In the genomic region with DNA sequence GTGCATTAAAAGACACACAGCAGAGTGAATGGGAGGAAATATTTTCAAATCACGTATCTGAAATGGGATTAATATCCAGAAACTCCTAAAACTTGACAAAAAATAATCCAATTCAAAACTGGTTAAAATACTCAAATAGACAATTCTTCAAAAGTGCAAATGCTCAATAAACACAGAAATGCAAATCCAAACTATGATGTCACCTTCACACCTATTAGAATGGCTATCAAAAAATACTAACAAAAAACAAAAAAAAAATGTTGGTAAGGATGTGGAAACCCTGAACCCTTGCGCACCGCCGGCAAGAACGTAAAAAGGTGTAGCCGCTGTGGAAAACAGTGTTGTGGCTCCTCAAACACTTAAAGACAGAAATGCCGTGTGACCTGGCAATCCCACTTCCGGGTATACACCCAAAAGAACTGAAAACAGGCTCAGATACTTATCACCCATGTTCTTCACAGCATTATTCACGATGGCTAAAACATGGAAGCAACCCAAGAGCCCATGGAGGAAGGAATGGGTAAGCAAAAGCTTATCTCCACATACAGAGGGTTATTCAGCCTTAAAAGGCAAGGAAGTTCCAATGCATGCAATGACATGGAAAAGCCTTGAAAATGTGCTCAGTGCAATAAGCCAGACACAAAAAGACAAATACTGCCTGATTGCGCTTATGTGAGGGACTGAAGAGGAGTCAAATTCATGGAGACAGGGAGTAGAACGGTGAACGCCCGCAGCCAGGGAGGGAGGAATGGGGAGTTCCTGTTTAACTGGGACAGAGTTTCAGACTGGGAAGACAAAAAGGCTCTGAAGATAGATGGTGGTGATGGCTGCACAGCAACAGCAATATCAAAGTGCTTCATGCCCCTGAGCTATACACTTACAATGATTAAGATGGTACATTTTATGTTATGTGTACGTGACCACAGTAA, we compare ENCODE assay signal across 12 cellular contexts. TPM values are rescaled to one million over a fixed set of nuclear protein-coding genes. Genes with fewer than 3 reads are reported as not detected.
DNase-seq lines count a peak whose midpoint lies in the region; ATAC-seq and TF ChIP-seq lines count a peak whose summit lies in the region.
"Had no signal": no experiment of that assay in that cellular context is flagged by ENCODE, and none has a peak within 500 bp of the region (broad histone marks: within the 10 kb centered on the region; RNA-seq: fewer than 3 reads in every experiment).

No MANE protein-coding gene starts in this region.

- POLR2A ChIA-PET in CD8-positive, alpha-beta T cell (lab: Charles Lee) = interaction anchor here (1.3 kb wide), 1 partner anchor 18 kb away, joined by 3 read pairs; no protein-coding TSS in a partner anchor

- DNase-seq in CD8-positive, alpha-beta T cell = peak in 6 of 7 experiments; percentile 30 to 80 (median 54)
- peak; percentile 46 for DNase-seq in T-helper 2 cell treated with Interferon-gamma antibody and Interleukin-4, amounts not matched to agents 5 μg/mL and 100 μg/mL, for 36 hours (ENCODE audit: low spot score)
- DNase-seq in activated naive CD8-positive, alpha-beta T cell treated with anti-CD3 and anti-CD28 coated beads for 36 hours = peak; percentile 36
- DNase-seq in naive B cell (no peak), epidermal melanocyte (ENCODE audit: insufficient read length, low spot score) (no peak), superior temporal gyrus (ENCODE audit: extremely low spot score) (no peak)
- DNase-seq: C1 segment of cervical spinal cord, NCI-H1694 treated with DMSO at 0.1 percent for 48 hours, psoas muscle, transverse colon had no signal

- TF ChIP-seq CTCF in CD8-positive, alpha-beta T cell (IDR thresholded peaks at IDR 0.05) = no peak

- H3K9me3 ChIP-seq in CD8-positive, alpha-beta T cell (ENCODE audit: low read length) = no peaks in the 10 kb centered on the region
- H3K9me3 ChIP-seq: psoas muscle, transverse colon had no signal

- no peaks in the 10 kb centered on the region for H3K27me3 Mint-ChIP-seq in CD8-positive, alpha-beta T cell (ENCODE audit: low read depth)
- no peaks in the 10 kb centered on the region for H3K27me3 Mint-ChIP-seq in T-helper 2 cell treated with Interferon-gamma antibody and Interleukin-4, amounts not matched to agents 5 μg/mL and 100 μg/mL, for 36 hours (ENCODE audit: low read depth)
- H3K27me3 Mint-ChIP-seq in activated naive CD8-positive, alpha-beta T cell treated with anti-CD3 and anti-CD28 coated beads for 36 hours = no peaks in the 10 kb centered on the region
- H3K27me3 Mint-ChIP-seq in naive B cell = no peaks in the 10 kb centered on the region

- H3K27me3 ChIP-seq in CD8-positive, alpha-beta T cell (ENCODE audit: insufficient read depth, low read length) = no peaks in the 10 kb centered on the region
- H3K27me3 ChIP-seq: transverse colon had no signal

- H3K4me3 Mint-ChIP-seq in CD8-positive, alpha-beta T cell = peak overlapping the region; percentile 49
- peak overlapping the region; percentile 72 for H3K4me3 Mint-ChIP-seq in T-helper 2 cell treated with Interferon-gamma antibody and Interleukin-4, amounts not matched to agents 5 μg/mL and 100 μg/mL, for 36 hours
- H3K4me3 Mint-ChIP-seq in activated naive CD8-positive, alpha-beta T cell treated with anti-CD3 and anti-CD28 coated beads for 36 hours = peak overlapping the region; percentile 4
- H3K4me3 Mint-ChIP-seq in naive B cell = peak overlapping the region in 3 of 8 donors; percentile 16 to 67 (median 48)

- H3K9me3 Mint-ChIP-seq in CD8-positive, alpha-beta T cell = no peaks in the 10 kb centered on the region
- no peaks in the 10 kb centered on the region for H3K9me3 Mint-ChIP-seq in T-helper 2 cell treated with Interferon-gamma antibody and Interleukin-4, amounts not matched to agents 5 μg/mL and 100 μg/mL, for 36 hours
- H3K9me3 Mint-ChIP-seq in activated naive CD8-positive, alpha-beta T cell treated with anti-CD3 and anti-CD28 coated beads for 36 hours = no peaks in the 10 kb centered on the region
- no peaks in the 10 kb centered on the region for H3K9me3 Mint-ChIP-seq in naive B cell

- no peak overlapping the region for H3K4me3 ChIP-seq in CD8-positive, alpha-beta T cell (ENCODE audit: low read depth, low read length)
- H3K4me3 ChIP-seq: psoas muscle, transverse colon had no signal

- H3K27ac Mint-ChIP-seq in CD8-positive, alpha-beta T cell = peak overlapping the region; percentile 94
- peak overlapping the region; percentile 82 for H3K27ac Mint-ChIP-seq in T-helper 2 cell treated with Interferon-gamma antibody and Interleukin-4, amounts not matched to agents 5 μg/mL and 100 μg/mL, for 36 hours
- peak overlapping the region; percentile 84 for H3K27ac Mint-ChIP-seq in activated naive CD8-positive, alpha-beta T cell treated with anti-CD3 and anti-CD28 coated beads for 36 hours
- H3K27ac Mint-ChIP-seq in naive B cell = peak overlapping the region; percentile 9 to 58 (median 32)

- ATAC-seq in CD8-positive, alpha-beta T cell = peak; percentile 82
- ATAC-seq in naive B cell (ENCODE audit: low read depth in 2 of 2) (no peak), HG03097 (IDR thresholded peaks at IDR 0.05; ENCODE audit: low FRiP score, unreplicated experiment) (no peak), GM21576 (IDR thresholded peaks at IDR 0.05; ENCODE audit: unreplicated experiment) (no peak)
- ATAC-seq: psoas muscle had no signal

- H3K36me3 Mint-ChIP-seq in CD8-positive, alpha-beta T cell = peaks cover 33% of the 10 kb centered on the region
- peaks cover 44% of the 10 kb centered on the region for H3K36me3 Mint-ChIP-seq in T-helper 2 cell treated with Interferon-gamma antibody and Interleukin-4, amounts not matched to agents 5 μg/mL and 100 μg/mL, for 36 hours (ENCODE audit: low read depth)
- H3K36me3 Mint-ChIP-seq in activated naive CD8-positive, alpha-beta T cell treated with anti-CD3 and anti-CD28 coated beads for 36 hours = peaks cover 44% of the 10 kb centered on the region
- H3K36me3 Mint-ChIP-seq in naive B cell = peaks cover 0 to 7% of the 10 kb centered on the region in 2 donors

- intact Hi-C loops in CD8-positive, alpha-beta T cell (cut with DNase I, micrococcal nuclease) = loop anchor here (1.0 to 5.0 kb wide), 5 partner anchors 17 to 44 kb away; a partner anchor contains a TSS

- H3K36me3 ChIP-seq in CD8-positive, alpha-beta T cell (ENCODE audit: insufficient read depth, low read length) = peaks cover 9% of the 10 kb centered on the region

- peaks cover 69% of the 10 kb centered on the region for H3K4me1 ChIP-seq in CD8-positive, alpha-beta T cell (ENCODE audit: insufficient read depth, low read length)

- peaks cover 77% of the 10 kb centered on the region for H3K4me1 Mint-ChIP-seq in CD8-positive, alpha-beta T cell (ENCODE audit: low read depth)
- peaks cover 48% of the 10 kb centered on the region for H3K4me1 Mint-ChIP-seq in T-helper 2 cell treated with Interferon-gamma antibody and Interleukin-4, amounts not matched to agents 5 μg/mL and 100 μg/mL, for 36 hours (ENCODE audit: low read depth)
- H3K4me1 Mint-ChIP-seq in activated naive CD8-positive, alpha-beta T cell treated with anti-CD3 and anti-CD28 coated beads for 36 hours = peaks cover 63% of the 10 kb centered on the region
- H3K4me1 Mint-ChIP-seq in naive B cell = peaks cover 59 to 72% (median 71%) of the 10 kb centered on the region in 3 donors

- CTCF ChIA-PET in CD8-positive, alpha-beta T cell (lab: Charles Lee) = no interaction called here

- H3K27ac ChIP-seq in CD8-positive, alpha-beta T cell (ENCODE audit: low read depth, low read length) = peak overlapping the region; percentile 19
- H3K27ac ChIP-seq: psoas muscle had no signal

RNA-seq across cellular contexts. Expression of a gene that starts 19.6 kb away (rescaled TPM):
- total RNA-seq in CD8-positive, alpha-beta T cell = 100 to 1,000 TPM; 159 to 167 TPM
- total RNA-seq in activated naive CD8-positive, alpha-beta T cell treated with anti-CD3 and anti-CD28 coated beads for 36 hours = 10 to 100 TPM; 22.7 to 23.2 TPM
- 1 to 10 TPM in 5 of 6 donors, under 1 TPM in 1; 0.23 to 3.0 (median 1.8) TPM for polyA plus RNA-seq in naive B cell (ENCODE audit: low read depth in 6 of 6)

RNA-seq across cellular contexts. Expression of a gene that starts 45.6 kb away (rescaled TPM):
- total RNA-seq in CD8-positive, alpha-beta T cell = 10 to 100 TPM; 16.2 to 16.6 TPM
- total RNA-seq in activated naive CD8-positive, alpha-beta T cell treated with anti-CD3 and anti-CD28 coated beads for 36 hours = 10 to 100 TPM; 20.6 to 20.7 TPM
- 10 to 100 TPM in 1 of 6 donors, 1 to 10 TPM in 5; 3.8 to 10.3 (median 6.1) TPM for polyA plus RNA-seq in naive B cell (ENCODE audit: low read depth in 6 of 6)

Comparison
In these comparisons a context has a peak if more than half of its experiments do, and no peak if none do; other contexts are left out.
1. DNase-seq: peak in CD8-positive, alpha-beta T cell (6 of 7), T-helper 2 cell treated with Interferon-gamma antibody and Interleukin-4, amounts not matched to agents 5 μg/mL and 100 μg/mL, for 36 hours (single experiment) and activated naive CD8-positive, alpha-beta T cell treated with anti-CD3 and anti-CD28 coated beads for 36 hours (single experiment); none in naive B cell (single experiment), epidermal melanocyte (single experiment) and superior temporal gyrus (single experiment).
2. H3K27ac Mint-ChIP-seq: peak in every context shown above with its lines; median percentile 94 in CD8-positive, alpha-beta T cell; 84 in activated naive CD8-positive, alpha-beta T cell treated with anti-CD3 and anti-CD28 coated beads for 36 hours; 82 in T-helper 2 cell treated with Interferon-gamma antibody and Interleukin-4, amounts not matched to agents 5 μg/mL and 100 μg/mL, for 36 hours; 32 in naive B cell.
3. RNA of a gene that starts 19.6 kb away (total RNA-seq): 159 to 167 TPM in CD8-positive, alpha-beta T cell; 22.7 to 23.2 TPM in activated naive CD8-positive, alpha-beta T cell treated with anti-CD3 and anti-CD28 coated beads for 36 hours; every median in the first group is over 4 times any median in the second.